In genomic region chr10:125953778-125954385, GRCh38 we compare ENCODE assay signal across 1 cellular context.
TF ChIP-seq lines count a peak whose summit lies in the region.

No MANE protein-coding gene starts in this region.

TF ChIP-seq in HCT116, 20 proteins besides CTCF, POLR2A, EP300 and RAD21 (continued from another document):
- TF ChIP-seq, protein P1, sequence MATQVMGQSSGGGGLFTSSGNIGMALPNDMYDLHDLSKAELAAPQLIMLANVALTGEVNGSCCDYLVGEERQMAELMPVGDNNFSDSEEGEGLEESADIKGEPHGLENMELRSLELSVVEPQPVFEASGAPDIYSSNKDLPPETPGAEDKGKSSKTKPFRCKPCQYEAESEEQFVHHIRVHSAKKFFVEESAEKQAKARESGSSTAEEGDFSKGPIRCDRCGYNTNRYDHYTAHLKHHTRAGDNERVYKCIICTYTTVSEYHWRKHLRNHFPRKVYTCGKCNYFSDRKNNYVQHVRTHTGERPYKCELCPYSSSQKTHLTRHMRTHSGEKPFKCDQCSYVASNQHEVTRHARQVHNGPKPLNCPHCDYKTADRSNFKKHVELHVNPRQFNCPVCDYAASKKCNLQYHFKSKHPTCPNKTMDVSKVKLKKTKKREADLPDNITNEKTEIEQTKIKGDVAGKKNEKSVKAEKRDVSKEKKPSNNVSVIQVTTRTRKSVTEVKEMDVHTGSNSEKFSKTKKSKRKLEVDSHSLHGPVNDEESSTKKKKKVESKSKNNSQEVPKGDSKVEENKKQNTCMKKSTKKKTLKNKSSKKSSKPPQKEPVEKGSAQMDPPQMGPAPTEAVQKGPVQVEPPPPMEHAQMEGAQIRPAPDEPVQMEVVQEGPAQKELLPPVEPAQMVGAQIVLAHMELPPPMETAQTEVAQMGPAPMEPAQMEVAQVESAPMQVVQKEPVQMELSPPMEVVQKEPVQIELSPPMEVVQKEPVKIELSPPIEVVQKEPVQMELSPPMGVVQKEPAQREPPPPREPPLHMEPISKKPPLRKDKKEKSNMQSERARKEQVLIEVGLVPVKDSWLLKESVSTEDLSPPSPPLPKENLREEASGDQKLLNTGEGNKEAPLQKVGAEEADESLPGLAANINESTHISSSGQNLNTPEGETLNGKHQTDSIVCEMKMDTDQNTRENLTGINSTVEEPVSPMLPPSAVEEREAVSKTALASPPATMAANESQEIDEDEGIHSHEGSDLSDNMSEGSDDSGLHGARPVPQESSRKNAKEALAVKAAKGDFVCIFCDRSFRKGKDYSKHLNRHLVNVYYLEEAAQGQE (IDR thresholded peaks at IDR 0.05; ENCODE audit: low read depth) = no peak
- no peak for TF ChIP-seq ATF3 (IDR thresholded peaks at IDR 0.05)
- TF ChIP-seq YY1 (IDR thresholded peaks at IDR 0.05; ENCODE audit: extremely low read depth, insufficient replicate concordance, low read depth, low read length) = no peak
- TF ChIP-seq FOSL1 (IDR thresholded peaks at IDR 0.05; ENCODE audit: low read depth) = no peak
